In the genomic region with DNA sequence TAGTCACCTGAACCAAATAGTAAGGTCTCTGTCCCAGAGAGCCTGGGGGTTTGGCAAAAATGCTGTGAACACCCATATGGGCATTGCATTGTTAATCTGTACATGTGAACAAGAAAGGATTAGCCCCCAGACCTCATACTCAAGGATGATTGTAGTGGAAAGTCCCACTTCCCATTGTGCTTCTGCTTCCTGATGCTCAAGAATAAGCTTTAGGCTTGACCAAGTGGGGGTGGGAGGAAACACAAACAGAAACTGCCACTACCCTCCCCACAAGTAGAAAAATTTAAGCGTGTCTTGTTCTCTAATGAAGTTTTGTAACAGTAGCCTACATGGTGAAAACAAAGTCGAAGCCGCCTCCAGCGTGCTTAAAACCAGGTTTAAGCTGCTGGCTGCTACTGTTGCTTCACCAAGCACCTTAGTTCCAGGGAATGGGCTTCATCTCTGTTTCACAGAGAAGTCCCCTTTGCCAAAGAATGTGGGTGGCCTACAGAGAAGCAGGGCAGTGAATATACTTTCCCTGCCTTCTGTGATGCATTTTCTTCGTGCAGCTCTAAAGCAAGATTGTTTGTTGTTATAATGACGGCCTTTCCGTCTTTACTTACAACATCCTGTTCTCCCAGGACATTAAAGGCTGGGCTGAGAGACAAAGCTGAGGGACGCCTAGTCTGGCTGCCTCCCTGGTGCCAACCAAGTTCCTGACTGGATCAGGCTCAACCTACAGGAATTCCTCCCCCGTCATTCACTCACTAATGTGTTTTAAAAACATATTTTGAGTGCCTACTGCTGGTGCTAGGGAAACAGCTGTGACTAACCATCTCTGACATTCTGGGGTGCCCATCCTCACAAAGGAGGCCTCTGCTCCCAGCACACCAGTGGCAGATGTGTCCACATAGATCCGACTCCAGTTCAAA, we compare ENCODE assay signal across 12 cellular contexts. TPM values are rescaled to one million over a fixed set of nuclear protein-coding genes. Genes with fewer than 3 reads are reported as not detected.
DNase-seq lines count a peak whose midpoint lies in the region; ATAC-seq and TF ChIP-seq lines count a peak whose summit lies in the region.
"Had no signal": no experiment of that assay in that cellular context is flagged by ENCODE, and none has a peak within 500 bp of the region (broad histone marks: within the 10 kb centered on the region; RNA-seq: fewer than 3 reads in every experiment).

No MANE protein-coding gene starts in this region.

- TF ChIP-seq CTCF in astrocyte of the cerebellum (IDR thresholded peaks at IDR 0.05; ENCODE audit: low read depth, low read length, missing control alignments) (no peak), thoracic aorta (IDR thresholded peaks at IDR 0.05) (no peak)

- H3K4me1 ChIP-seq in thoracic aorta (ENCODE audit: control insufficient read depth in 1 of 2, low read depth in 2 of 2) = peaks cover 12 to 32% of the 10 kb centered on the region in 2 donors
- H3K4me1 ChIP-seq: gastrocnemius medialis had no signal

- H3K4me3 ChIP-seq in astrocyte of the cerebellum (ENCODE audit: low read depth, low read length) = no peak overlapping the region
- no peak overlapping the region for H3K4me3 ChIP-seq in thoracic aorta
- H3K4me3 ChIP-seq: gastrocnemius medialis had no signal

- ATAC-seq in thoracic aorta (ENCODE audit: insufficient number of reproducible peaks, low FRiP score, low read depth) (peak; percentile 87), GM19328 (IDR thresholded peaks at IDR 0.05; ENCODE audit: unreplicated experiment) (no peak), GM19395 (IDR thresholded peaks at IDR 0.05; ENCODE audit: unreplicated experiment) (no peak), HG03159 (IDR thresholded peaks at IDR 0.05; ENCODE audit: unreplicated experiment) (no peak)
- ATAC-seq: gastrocnemius medialis had no signal

- H3K36me3 ChIP-seq in thoracic aorta = no peaks in the 10 kb centered on the region
- H3K36me3 ChIP-seq: gastrocnemius medialis had no signal

- peak; percentile 5 for DNase-seq in DMS153 (lab: John Stamatoyannopoulos, UW)
- no peak for DNase-seq in DMS153 treated with DMSO at 0.1 percent for 48 hours (lab: John Stamatoyannopoulos, UW; ENCODE audit: unreplicated experiment)
- peak; percentile 26 for DNase-seq in astrocyte of the cerebellum (ENCODE audit: low read depth)
- DNase-seq in iPS DF 19.7 (ENCODE audit: low read depth, low spot score) = peak; percentile 57
- no peak for DNase-seq in thoracic aorta (ENCODE audit: low spot score)
- DNase-seq: gastrocnemius medialis, nucleus accumbens had no signal

- H3K27ac ChIP-seq in thoracic aorta = peak overlapping the region; percentile 54 to 65
- H3K27ac ChIP-seq: 22Rv1, gastrocnemius medialis had no signal

- no peaks in the 10 kb centered on the region for H3K27me3 ChIP-seq in thoracic aorta (replicated peaks; ENCODE audit: insufficient read depth)
- H3K27me3 ChIP-seq: gastrocnemius medialis had no signal

- in situ Hi-C loops in astrocyte of the cerebellum (cut with HindIII; ENCODE audit: low sequenced_read_pairs) = no loop called here

- no peaks in the 10 kb centered on the region for H3K9me3 ChIP-seq in thoracic aorta
- H3K9me3 ChIP-seq: gastrocnemius medialis had no signal

RNA-seq across cellular contexts. Expression of a gene that starts 32.1 kb away (rescaled TPM):
- total RNA-seq in thoracic aorta = 10 to 100 TPM; 39.0 to 60.6 TPM

RNA-seq across cellular contexts. Expression of a gene that starts 51.5 kb away (rescaled TPM):
- not detected for total RNA-seq in thoracic aorta
- total RNA-seq: OCI-LY7 had no signal

RNA-seq across cellular contexts. Expression of a gene that starts 55.0 kb away (rescaled TPM):
- total RNA-seq in thoracic aorta = not detected
- total RNA-seq: gastrocnemius medialis, OCI-LY7 had no signal

Comparison
In these comparisons a context has a peak if more than half of its experiments do, and no peak if none do; other contexts are left out.
1. DNase-seq: peak in DMS153 (single experiment), astrocyte of the cerebellum (single experiment) and iPS DF 19.7 (single experiment); none in DMS153 treated with DMSO at 0.1 percent for 48 hours (single experiment) and thoracic aorta (single experiment).